Comparison of ENCODE assay signal across 25 cellular contexts in the genomic region with DNA sequence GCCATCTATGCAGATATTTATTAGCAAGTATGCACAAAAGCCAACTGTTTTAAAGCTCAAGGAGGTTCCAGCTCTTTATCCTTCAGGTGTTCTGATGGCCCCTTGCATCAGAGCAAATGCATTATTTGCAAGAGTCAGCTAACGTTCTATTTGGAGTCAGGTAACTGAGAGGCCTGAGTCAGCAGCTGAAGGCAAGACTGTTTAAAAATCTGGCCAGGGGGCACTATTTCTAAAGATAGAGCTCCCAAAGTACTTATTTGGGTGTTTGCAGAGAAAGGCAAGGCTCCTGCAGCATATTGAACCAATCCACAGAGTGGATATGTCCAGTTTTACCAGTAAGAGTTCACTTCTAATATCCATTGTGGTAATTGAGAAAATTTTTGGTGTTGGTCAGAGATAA.
"Had no signal": no experiment of that assay in that cellular context is flagged by ENCODE, and none has a peak within 500 bp of the region (broad histone marks: within the 10 kb centered on the region; RNA-seq: fewer than 3 reads in every experiment).

No MANE protein-coding gene starts in this region.

- H3K27me3 ChIP-seq: brain microvascular endothelial cell, heart left ventricle, suprapubic skin, tibial artery, upper lobe of right lung had no signal

- H3K4me3 Mint-ChIP-seq: activated CD8-positive, alpha-beta T cell treated with anti-CD3 and anti-CD28 coated beads for 36 hours; activated T-cell treated with anti-CD3 and anti-CD28 coated beads, Interleukin-2, amount 50 U/mL, for 4 hours; activated T-helper 17 cell treated with anti-CD3 and anti-CD28 coated beads, Interleukin-2, amount 50 U/mL, for 72 hours; effector memory CD8-positive, alpha-beta T cell; naive B cell; nephron progenitor cell had no signal

- ATAC-seq: activated CD8-positive, alpha-beta T cell treated with anti-CD3 and anti-CD28 coated beads for 36 hours; activated T-cell treated with anti-CD3 and anti-CD28 coated beads, Interleukin-2, amount 50 U/mL, for 4 hours; activated T-helper 17 cell treated with anti-CD3 and anti-CD28 coated beads, Interleukin-2, amount 50 U/mL, for 72 hours; effector memory CD8-positive, alpha-beta T cell; heart left ventricle; right cardiac atrium; upper lobe of right lung had no signal

- DNase-seq: activated CD4-positive, alpha-beta T cell treated with anti-CD3 and anti-CD28 coated beads, Interleukin-2, amount 50 U/mL, for 1 hour; activated CD8-positive, alpha-beta T cell treated with anti-CD3 and anti-CD28 coated beads for 36 hours; activated gamma-delta T cell treated with Interleukin-2 at 50 U/mL for 16 hours; activated naive CD4-positive, alpha-beta T cell treated with anti-CD3 and anti-CD28 coated beads, Interleukin-2, amount 50 U/mL, for 16 hours; activated T-cell treated with anti-CD3 and anti-CD28 coated beads, Interleukin-2, amount 50 U/mL, for 4 hours; amniotic stem cell; brain microvascular endothelial cell; cortex of kidney; effector memory CD8-positive, alpha-beta T cell; heart left ventricle; hypothalamus; left ventricle myocardium inferior; naive B cell; nephron progenitor cell; nucleus accumbens; posterior cingulate gyrus; right cardiac atrium; stimulated activated CD4-positive, alpha-beta T cell treated with anti-CD3 and anti-CD28 coated beads, Interleukin-15, amount 100 ng/mL, for 24 hours; stimulated activated naive CD4-positive, alpha-beta T cell; T-helper 2 cell; tibial artery; upper lobe of right lung had no signal

- H3K27ac ChIP-seq: brain microvascular endothelial cell, heart left ventricle, left ventricle myocardium inferior, suprapubic skin, tibial artery, upper lobe of right lung had no signal

- H3K27ac Mint-ChIP-seq: activated CD8-positive, alpha-beta T cell treated with anti-CD3 and anti-CD28 coated beads for 36 hours; activated T-helper 17 cell treated with anti-CD3 and anti-CD28 coated beads, Interleukin-2, amount 50 U/mL, for 72 hours; effector memory CD8-positive, alpha-beta T cell; naive B cell; nephron progenitor cell had no signal

- H3K4me1 ChIP-seq: heart left ventricle, left ventricle myocardium inferior, suprapubic skin, tibial artery, upper lobe of right lung had no signal

- H3K4me1 Mint-ChIP-seq: activated T-helper 17 cell treated with anti-CD3 and anti-CD28 coated beads, Interleukin-2, amount 50 U/mL, for 72 hours; naive B cell had no signal

- H3K9me3 ChIP-seq: suprapubic skin, tibial artery, upper lobe of right lung had no signal

- H3K36me3 Mint-ChIP-seq: naive B cell had no signal

- H3K36me3 ChIP-seq: brain microvascular endothelial cell, heart left ventricle, left ventricle myocardium inferior, suprapubic skin, tibial artery, upper lobe of right lung had no signal

- H3K4me3 ChIP-seq: heart left ventricle, left ventricle myocardium inferior, lung, suprapubic skin, tibial artery, upper lobe of right lung had no signal

- H3K27me3 Mint-ChIP-seq: effector memory CD8-positive, alpha-beta T cell; naive B cell had no signal

- H3K9me3 Mint-ChIP-seq: activated CD8-positive, alpha-beta T cell treated with anti-CD3 and anti-CD28 coated beads for 36 hours; activated T-cell treated with anti-CD3 and anti-CD28 coated beads, Interleukin-2, amount 50 U/mL, for 4 hours; activated T-helper 17 cell treated with anti-CD3 and anti-CD28 coated beads, Interleukin-2, amount 50 U/mL, for 72 hours had no signal
